16 cellular contexts compared by ENCODE assay signal in genomic region chr6:38077488-38078015, GRCh38.
DNase-seq lines count a peak whose midpoint lies in the region; ATAC-seq and TF ChIP-seq lines count a peak whose summit lies in the region.
"Had no signal": no experiment of that assay in that cellular context is flagged by ENCODE, and none has a peak within 500 bp of the region (broad histone marks: within the 10 kb centered on the region; RNA-seq: fewer than 3 reads in every experiment).

No MANE protein-coding gene starts in this region.

- peak overlapping the region; percentile 25 for H3K4me2 ChIP-seq in DOHH2 (ENCODE audit: low read length)
- H3K4me2 ChIP-seq: BLaER1 treated with 17β-estradiol and CSF1 and Interleukin-3, amounts not matched to agents 10 nM and 100 nM had no signal

- H3K27me3 ChIP-seq in DOHH2 (ENCODE audit: control insufficient read depth, low read length) (no peaks in the 10 kb centered on the region), neutrophil (no peaks in the 10 kb centered on the region)
- H3K27me3 ChIP-seq: BLaER1 treated with 17β-estradiol and CSF1 and Interleukin-3, amounts not matched to agents 10 nM and 100 nM had no signal

- H3K36me3 Mint-ChIP-seq in chondrocyte (ENCODE audit: low read depth): peaks cover 11% of the 10 kb centered on the region

- no peaks in the 10 kb centered on the region for H4K20me1 ChIP-seq in DOHH2 (ENCODE audit: control insufficient read depth, insufficient read depth, low read depth, low read length)

- peak overlapping the region; percentile 29 for H3K27ac Mint-ChIP-seq in chondrocyte (ENCODE audit: unreplicated experiment)
- H3K27ac Mint-ChIP-seq: CD4-positive, CD25-positive, alpha-beta regulatory T cell; H9 had no signal

- H3K79me2 ChIP-seq in DOHH2 (ENCODE audit: control insufficient read depth, low read length): no peaks in the 10 kb centered on the region

- H3K36me3 ChIP-seq in DOHH2 (ENCODE audit: control insufficient read depth, low read length) (no peaks in the 10 kb centered on the region), neutrophil (peaks cover 5% of the 10 kb centered on the region)

- H3K4me3 ChIP-seq in DOHH2 (ENCODE audit: low read length): peak overlapping the region; percentile 0; the same call in 1 of the 2 replicates
- no peak overlapping the region for H3K4me3 ChIP-seq in neutrophil (ENCODE audit: low read depth in 1 of 2, low read length in 1 of 2)
- H3K4me3 ChIP-seq: BLaER1 treated with 17β-estradiol and CSF1 and Interleukin-3, amounts not matched to agents 10 nM and 100 nM; GM12878 had no signal

- no peak for ATAC-seq in GM19023 (IDR thresholded peaks at IDR 0.05; ENCODE audit: unreplicated experiment)
- no peak for ATAC-seq in HG02938 (IDR thresholded peaks at IDR 0.05; ENCODE audit: unreplicated experiment)
- ATAC-seq: GM12878 had no signal

- no peaks in the 10 kb centered on the region; the same call in 1 of the 2 replicates for H3K9me2 ChIP-seq in DOHH2 (replicated peaks; ENCODE audit: control insufficient read depth, low read length)

- H3K4me1 Mint-ChIP-seq in chondrocyte (ENCODE audit: low read depth): peaks cover 50% of the 10 kb centered on the region

- DNase-seq in LHCN-M2 (ENCODE audit: low read depth) (peak; percentile 28), chondrocyte (ENCODE audit: low spot score) (no peak)
- no peak for DNase-seq in activated CD8-positive, alpha-beta memory T cell treated with anti-CD3 and anti-CD28 coated beads for 24 hours
- DNase-seq: ACHN; CD4-positive, CD25-positive, alpha-beta regulatory T cell; DMS 273 treated with DMSO at 0.1 percent for 48 hours; GOT3; H9; IMR-90 had no signal

- H3F3A ChIP-seq in DOHH2 (ENCODE audit: control insufficient read depth, insufficient read depth): no peaks in the 10 kb centered on the region

- H3K4me1 ChIP-seq in DOHH2 (ENCODE audit: control insufficient read depth, low read length): peaks cover 27% of the 10 kb centered on the region
- peaks cover 5 to 12% of the 10 kb centered on the region in 2 experiments for H3K4me1 ChIP-seq in neutrophil (ENCODE audit: control insufficient read depth in 1 of 2, insufficient read depth in 1 of 2, low read depth in 1 of 2, low read length in 1 of 2)

- H3K27me3 Mint-ChIP-seq in chondrocyte (ENCODE audit: low read depth): no peaks in the 10 kb centered on the region
- H3K27me3 Mint-ChIP-seq: CD4-positive, CD25-positive, alpha-beta regulatory T cell had no signal

- H3K27ac ChIP-seq in DOHH2 (ENCODE audit: low read depth, low read length) (peak overlapping the region; percentile 28), neutrophil (peak overlapping the region; percentile 6)
- H3K27ac ChIP-seq: BLaER1 treated with 17β-estradiol and CSF1 and Interleukin-3, amounts not matched to agents 10 nM and 100 nM; HL-60 had no signal

- H3K9me3 ChIP-seq in DOHH2 (ENCODE audit: control insufficient read depth, insufficient read depth, low read length) (no peaks in the 10 kb centered on the region), neutrophil (no peaks in the 10 kb centered on the region)

- no peak for TF ChIP-seq CTCF in DOHH2 (IDR thresholded peaks at IDR 0.05; ENCODE audit: low read depth, low read length, poor library complexity, severe bottlenecking)
- TF ChIP-seq CTCF in chondrocyte (IDR thresholded peaks at IDR 0.05): no peak
- TF ChIP-seq CTCF in neutrophil (IDR thresholded peaks at IDR 0.05): no peak

- peaks cover 7% of the 10 kb centered on the region for H3K9me3 Mint-ChIP-seq in chondrocyte (ENCODE audit: low read depth)
- H3K9me3 Mint-ChIP-seq: CD4-positive, CD25-positive, alpha-beta regulatory T cell; H9 had no signal

- no peak overlapping the region for H3K4me3 Mint-ChIP-seq in chondrocyte (ENCODE audit: unreplicated experiment)
- H3K4me3 Mint-ChIP-seq: CD4-positive, CD25-positive, alpha-beta regulatory T cell; H9 had no signal
